ENCODE assay signal across 21 cellular contexts in genomic region chr6:34128045-34128444, GRCh38. TPM values are rescaled to one million over a fixed set of nuclear protein-coding genes. Genes with fewer than 3 reads are reported as not detected.
"Had no signal": no experiment of that assay in that cellular context is flagged by ENCODE, and none has a peak within 500 bp of the region (broad histone marks: within the 10 kb centered on the region; RNA-seq: fewer than 3 reads in every experiment).

No MANE protein-coding gene starts in this region.

- H3K4me3 Mint-ChIP-seq: natural killer cell, neural crest cell, type B pancreatic cell had no signal

- H3K4me1 ChIP-seq: right atrium auricular region, suprapubic skin, thyroid gland, uterus had no signal

- H3K9me3 ChIP-seq: mucosa of descending colon, right atrium auricular region, suprapubic skin, thyroid gland, uterus had no signal

- H3K9me3 Mint-ChIP-seq: natural killer cell, neural crest cell, type B pancreatic cell had no signal

- H3K27me3 ChIP-seq: right atrium auricular region, thyroid gland, uterus had no signal

- H3K27ac Mint-ChIP-seq: natural killer cell, type B pancreatic cell had no signal

- ATAC-seq: left lobe of liver, mucosa of descending colon, natural killer cell had no signal

- DNase-seq: cortex of kidney; effector CD8-positive, alpha-beta T cell; islet precursor cell; mammary epithelial cell; mucosa of descending colon; natural killer cell; posterior cingulate gyrus; small intestine; stimulated activated CD4-positive, alpha-beta T cell treated with anti-CD3 and anti-CD28 coated beads, Interleukin-2, amount 100 ng/mL, for 48 hours; stimulated activated naive CD4-positive, alpha-beta T cell treated with Interleukin-2 at 50 U/mL for 16 hours; thyroid gland; uterus had no signal

- H3K36me3 ChIP-seq: right atrium auricular region, suprapubic skin, thyroid gland, uterus had no signal

- H3K4me1 Mint-ChIP-seq: natural killer cell had no signal

- H3K4me3 ChIP-seq: dorsolateral prefrontal cortex, mucosa of descending colon, right atrium auricular region, suprapubic skin, thyroid gland, uterus had no signal

- H3K36me3 Mint-ChIP-seq: natural killer cell, type B pancreatic cell had no signal

- H3K27ac ChIP-seq: right atrium auricular region, suprapubic skin, thyroid gland, uterus had no signal

RNA-seq across cellular contexts. Expression of gene GRM4, which starts 17.8 kb away (rescaled TPM):
- total RNA-seq: glomerular endothelial cell, left lobe of liver, mesenteric fat pad, natural killer cell, neural crest cell, pulmonary artery endothelial cell, right atrium auricular region, suprapubic skin had no signal
- polyA plus RNA-seq: mammary epithelial cell had no signal
